2 cellular contexts compared by ENCODE assay signal in genomic region chr17:41989702-41990419, GRCh38.
TF ChIP-seq lines count a peak whose summit lies in the region.

No MANE protein-coding gene starts in this region.

TF ChIP-seq in K562, 482 proteins besides CTCF, POLR2A, EP300 and RAD21:
- TF ChIP-seq NR2C2 (CRISPR knock-in tag; IDR thresholded peaks at IDR 0.05) (no peak), NR2C2 (tag; IDR thresholded peaks at IDR 0.05) (no peak), ZNF277 (CRISPR knock-in tag; IDR thresholded peaks at IDR 0.05; ENCODE audit: borderline replicate concordance) (no peak), RREB1 (CRISPR knock-in tag; IDR thresholded peaks at IDR 0.05) (no peak), NFRKB (IDR thresholded peaks at IDR 0.05; ENCODE audit: low read depth) (no peak), HNRNPK (IDR thresholded peaks at IDR 0.05; ENCODE audit: low read depth, low read length, poor library complexity, severe bottlenecking) (no peak), ZBTB26 (CRISPR knock-in tag; IDR thresholded peaks at IDR 0.05) (no peak), SRSF3 (IDR thresholded peaks at IDR 0.05; ENCODE audit: insufficient read depth, low read length) (no peak), TCF7L2 (IDR thresholded peaks at IDR 0.05; ENCODE audit: low read depth, low read length) (no peak), ETV6 (IDR thresholded peaks at IDR 0.05; ENCODE audit: borderline replicate concordance in 1 of 2, low read depth in 2 of 2, low read length in 1 of 2) (no peak), ETV6 (CRISPR knock-in tag; IDR thresholded peaks at IDR 0.05; ENCODE audit: borderline replicate concordance) (no peak)

TF ChIP-seq in liver, 16 proteins besides CTCF, POLR2A, EP300 and RAD21:
- peak; percentile 94 for TF ChIP-seq YY1 (IDR thresholded peaks at IDR 0.05)
- TF ChIP-seq HNF4A (conservative IDR thresholded peaks at IDR 0.05): peak; percentile 98 to 99
- peak; percentile 62 for TF ChIP-seq NR2F2 (IDR thresholded peaks at IDR 0.05)
- peak; percentile 35 for TF ChIP-seq ATF3 (IDR thresholded peaks at IDR 0.05)
- peak; percentile 92 for TF ChIP-seq HNF4G (IDR thresholded peaks at IDR 0.05)
- no peak for TF ChIP-seq TAF1 (conservative IDR thresholded peaks at IDR 0.05)
- TF ChIP-seq EGR1 (IDR thresholded peaks at IDR 0.05; ENCODE audit: low read depth in 2 of 2): peak in 1 of 2 donors; percentile 33
- TF ChIP-seq MAX (IDR thresholded peaks at IDR 0.05): peak; percentile 79
- TF ChIP-seq FOXA1 (IDR thresholded peaks at IDR 0.05): peak; percentile 66
- peak; percentile 94 for TF ChIP-seq SP1 (IDR thresholded peaks at IDR 0.05)
- TF ChIP-seq ZBTB33 (IDR thresholded peaks at IDR 0.05): peak; percentile 93
- TF ChIP-seq JUND (IDR thresholded peaks at IDR 0.05): peak; percentile 42 to 86
- peak in 1 of 2 donors; percentile 65 for TF ChIP-seq GABPA (IDR thresholded peaks at IDR 0.05 in 1 of 2, conservative IDR thresholded peaks at IDR 0.05 in 1 of 2)
- TF ChIP-seq FOXA2 (IDR thresholded peaks at IDR 0.05): peak; percentile 80
- peak; percentile 86 for TF ChIP-seq REST (IDR thresholded peaks at IDR 0.05)
- TF ChIP-seq RXRA (IDR thresholded peaks at IDR 0.05): peak; percentile 87 to 95
TF ChIP-seq in liver: peak in this region for 15.
